Comparison of ENCODE assay signal across 8 cellular contexts in the genomic region with DNA sequence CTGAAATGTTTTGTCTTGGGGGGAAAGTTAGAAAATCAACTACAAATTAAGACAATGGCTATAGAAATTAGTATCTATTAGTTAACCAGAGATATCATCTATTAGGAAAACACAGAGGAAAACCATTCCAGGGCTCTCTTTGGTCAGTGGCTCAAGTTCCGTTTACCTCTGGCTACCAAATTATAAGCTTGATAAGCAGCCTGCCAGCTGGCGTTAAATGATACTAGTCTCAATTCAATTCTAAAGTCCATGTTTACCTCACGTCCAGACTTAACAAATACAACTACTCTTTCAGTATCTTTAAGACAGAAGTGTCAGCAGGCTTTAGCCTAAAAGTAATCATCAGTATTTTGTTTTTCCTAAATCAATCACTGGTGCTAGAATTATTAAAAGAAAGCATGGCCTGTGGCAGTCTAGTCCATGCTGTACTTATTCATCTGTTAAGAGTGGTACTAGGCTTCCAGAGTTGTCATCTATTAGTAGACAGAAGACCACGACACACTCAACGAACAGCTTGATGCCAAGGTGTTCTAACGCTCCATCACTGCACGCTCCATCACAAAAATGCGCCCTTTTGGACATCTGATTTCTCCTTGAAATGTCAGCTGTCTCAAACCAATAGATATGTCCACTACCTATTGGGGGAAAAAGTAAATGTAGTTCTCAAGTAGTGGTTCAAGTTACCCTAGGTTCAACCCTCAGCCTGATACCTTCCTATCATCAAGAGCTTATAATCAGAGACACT. TPM values are rescaled to one million over a fixed set of nuclear protein-coding genes. Genes with fewer than 3 reads are reported as not detected.
DNase-seq lines count a peak whose midpoint lies in the region; ATAC-seq and TF ChIP-seq lines count a peak whose summit lies in the region.

No MANE protein-coding gene starts in this region.

- H3K27ac ChIP-seq in heart right ventricle, result peak overlapping the region; percentile 6 to 99 (median 96)

- WGBS in heart right ventricle, 2 donors, result 3 to 8% methylated on average over 8 of the region's 8 CpGs

- ATAC-seq in heart right ventricle (no peak), Right ventricle myocardium superior (ENCODE audit: poor library complexity) (no peak), GM21529 (IDR thresholded peaks at IDR 0.05; ENCODE audit: unreplicated experiment) (no peak)

- H3K4me3 ChIP-seq in heart right ventricle (peak overlapping the region; percentile 85 to 99 (median 92)), mucosa of stomach (ENCODE audit: low read length) (peak overlapping the region; percentile 97)

- in situ Hi-C loops in ACHN (cut with HindIII; ENCODE audit: low pct_ligation_motif_present, low pct_unique_long_range_greater_than_20kb, low sequenced_read_pairs), result no loop called here

- DNase-seq in heart right ventricle, result no peak
- DNase-seq in Right ventricle myocardium superior, result no peak
- DNase-seq in NCI-H748 treated with DMSO at 0.1 percent for 48 hours (lab: John Stamatoyannopoulos, UW), result peak; percentile 30
- DNase-seq in cerebellum (ENCODE audit: low spot score), result peak; percentile 4
- DNase-seq in NCI-H187 treated with DMSO at 0.1 percent for 48 hours (lab: John Stamatoyannopoulos, UW), result no peak
- DNase-seq in ACHN, result no peak

- H3K36me3 ChIP-seq in heart right ventricle (peaks cover 0 to 16% (median 2%) of the 10 kb centered on the region in 9 donors), mucosa of stomach (ENCODE audit: control insufficient read depth, insufficient read depth, low read length) (no peaks in the 10 kb centered on the region)

- H3K4me1 ChIP-seq in heart right ventricle (peaks cover 3 to 65% (median 60%) of the 10 kb centered on the region in 9 donors), mucosa of stomach (ENCODE audit: control insufficient read depth, insufficient read depth, low read length) (peaks cover 35% of the 10 kb centered on the region)

- intact Hi-C loops in heart right ventricle (cut with DNase I), result loop anchor here (2.0 to 10.0 kb wide), 11 partner anchors 112 to 359 kb away; partner anchors contain the start of genes SWT1 (in 2 of the 10) and TRMT1L (in 2 of the 10)
- intact Hi-C loops in Right ventricle myocardium superior (cut with DNase I), result loop anchor here (10.0 kb wide), 1 partner anchor 339 kb away; no protein-coding TSS in a partner anchor

- H3K27me3 ChIP-seq in heart right ventricle (no peaks in the 10 kb centered on the region), mucosa of stomach (ENCODE audit: control insufficient read depth, insufficient read depth, low read length) (no peaks in the 10 kb centered on the region)

- H3K9me3 ChIP-seq in heart right ventricle, result no peaks in the 10 kb centered on the region
- no peaks in the 10 kb centered on the region for H3K9me3 ChIP-seq in mucosa of stomach (ENCODE audit: control insufficient read depth, low read length)

- no peak for TF ChIP-seq CTCF in heart right ventricle (IDR thresholded peaks at IDR 0.05)

- peak overlapping the region; percentile 95 for H3K9ac ChIP-seq in mucosa of stomach (ENCODE audit: low read length)

RNA-seq across cellular contexts. Expression of gene IVNS1ABP, which starts 1.5 kb away (rescaled TPM):
- total RNA-seq in heart right ventricle (100 to 1,000 TPM in 1 of 10 donors, 10 to 100 TPM in 9; 44.7 to 132 (median 66.7) TPM), Right ventricle myocardium superior (58.4 TPM), cerebellum (191 TPM)
- polyA plus RNA-seq in heart right ventricle, result 10 to 100 TPM; 26.0 to 30.4 TPM

Comparison
In these comparisons a context has a peak if more than half of its experiments do, and no peak if none do; other contexts are left out.
1. DNase-seq: peak in NCI-H748 treated with DMSO at 0.1 percent for 48 hours (single experiment) and cerebellum (single experiment); none in heart right ventricle (0 of 2), Right ventricle myocardium superior (single experiment), NCI-H187 treated with DMSO at 0.1 percent for 48 hours (single experiment) and ACHN (single experiment).